Comparison of ENCODE assay signal across 9 cellular contexts in genomic region chr16:56576585-56577299, GRCh38. TPM values are rescaled to one million over a fixed set of nuclear protein-coding genes. Genes with fewer than 3 reads are reported as not detected.
DNase-seq lines count a peak whose midpoint lies in the region; ATAC-seq, FAIRE-seq and TF ChIP-seq lines count a peak whose summit lies in the region.
"Had no signal": no experiment of that assay in that cellular context is flagged by ENCODE, and none has a peak within 500 bp of the region (broad histone marks: within the 10 kb centered on the region; RNA-seq: fewer than 3 reads in every experiment).

No MANE protein-coding gene starts in this region.

- TF ChIP-seq CTCF in Peyer's patch (IDR thresholded peaks at IDR 0.05) (peak; percentile 46 to 94 (median 87)), foreskin fibroblast (IDR thresholded peaks at IDR 0.05; ENCODE audit: low read depth, low read length) (peak; percentile 81), pancreas (IDR thresholded peaks at IDR 0.05) (peak; percentile 70 to 82 (median 78)), type B pancreatic cell (conservative IDR thresholded peaks at IDR 0.05) (peak; percentile 69)

- H3K27me3 ChIP-seq in Peyer's patch (no peaks in the 10 kb centered on the region), pancreas (no peaks in the 10 kb centered on the region)

- peaks cover 11% of the 10 kb centered on the region for H3K27me3 Mint-ChIP-seq in type B pancreatic cell

- no peaks in the 10 kb centered on the region for H3K36me3 Mint-ChIP-seq in type B pancreatic cell

- no peaks in the 10 kb centered on the region for H3K4me1 Mint-ChIP-seq in type B pancreatic cell (ENCODE audit: unreplicated experiment)

- H3K4me3 Mint-ChIP-seq in type B pancreatic cell: no peak overlapping the region

- no peaks in the 10 kb centered on the region for H3K9me3 ChIP-seq in Peyer's patch
- H3K9me3 ChIP-seq in pancreas: no peaks in the 10 kb centered on the region

- no peak for FAIRE-seq in pancreas (lab: Jason Lieb, UNC)

- DNase-seq in AG08395 (ENCODE audit: low spot score): peak; percentile 63
- peak; percentile 66 to 90 (median 89) for DNase-seq in Peyer's patch
- peak; percentile 68 to 79 for DNase-seq in activated T-helper 1 cell treated with anti-CD3 and anti-CD28 coated beads, Interleukin-2, amount 50 U/mL, for 16 hours (ENCODE audit: low read depth in 1 of 2, low spot score in 1 of 2)
- peak; percentile 31 to 77 for DNase-seq in foreskin fibroblast
- peak; percentile 85 to 92 (median 90) for DNase-seq in pancreas
- no peak for DNase-seq in type B pancreatic cell (ENCODE audit: extremely low spot score, unreplicated experiment)

- H3K4me1 ChIP-seq in Peyer's patch: no peaks in the 10 kb centered on the region
- H3K4me1 ChIP-seq in pancreas: no peaks in the 10 kb centered on the region

- H3K27ac Mint-ChIP-seq in type B pancreatic cell: peak overlapping the region; percentile 48

- WGBS in pancreas, 2 donors: 34 to 41% methylated on average over 8 of the region's 8 CpGs

- H3K9me3 Mint-ChIP-seq in type B pancreatic cell: no peaks in the 10 kb centered on the region

- no peak overlapping the region for H3K4me3 ChIP-seq in Peyer's patch
- H3K4me3 ChIP-seq in foreskin fibroblast (ENCODE audit: low read depth in 1 of 2, low read length in 2 of 2): no peak overlapping the region
- H3K4me3 ChIP-seq in pancreas: no peak overlapping the region

- TF ChIP-seq POLR2A in Peyer's patch (IDR thresholded peaks at IDR 0.05): no peak

- ATAC-seq in GM19023 (IDR thresholded peaks at IDR 0.05; ENCODE audit: unreplicated experiment) (peak; percentile 88), HG03457 (IDR thresholded peaks at IDR 0.05; ENCODE audit: unreplicated experiment) (peak; percentile 76), pancreas (peak; percentile 100)

- H3K36me3 ChIP-seq in Peyer's patch (no peaks in the 10 kb centered on the region), pancreas (no peaks in the 10 kb centered on the region)

- H3K27ac ChIP-seq in Peyer's patch (no peak overlapping the region), pancreas (no peak overlapping the region)

- intact Hi-C loops in pancreas (cut with DNase I): no loop called here

RNA-seq across cellular contexts. Expression of gene MT4, which starts 11.9 kb away (rescaled TPM):
- total RNA-seq in Peyer's patch (not detected), pancreas (not detected), type B pancreatic cell (ENCODE audit: low replicate concordance) (not detected in 2 replicates)
- not detected for polyA plus RNA-seq in pancreas
- total RNA-seq: temporal lobe had no signal

RNA-seq across cellular contexts. Expression of gene MT3, which starts 12.6 kb away (rescaled TPM):
- total RNA-seq in Peyer's patch (not detected), pancreas (under 1 TPM in 2 of 6 donors, not detected in 4; 0.41 to 0.43 TPM), type B pancreatic cell (ENCODE audit: low replicate concordance) (not detected in 2 replicates)
- polyA plus RNA-seq in pancreas: 1 to 10 TPM; 1.1 to 4.6 TPM

RNA-seq across cellular contexts. Expression of gene MT2A, which starts 31.6 kb away (rescaled TPM):
- total RNA-seq in Peyer's patch (1,000 to 10,000 TPM in 1 of 4 donors, 100 to 1,000 TPM in 1, 10 to 100 TPM in 2; 33.2 to 1,072 (median 216) TPM), pancreas (100 to 1,000 TPM in 3 of 6 donors, 10 to 100 TPM in 3; 71.0 to 389 (median 110) TPM), type B pancreatic cell (ENCODE audit: low replicate concordance) (18.2 and 21.4 TPM in 2 replicates)
- polyA plus RNA-seq in pancreas: 100 to 1,000 TPM; 254 to 495 TPM

RNA-seq across cellular contexts. Expression of gene MT1E, which starts 48.8 kb away (rescaled TPM):
- total RNA-seq in Peyer's patch: 1,000 to 10,000 TPM in 1 of 4 donors, 100 to 1,000 TPM in 1, 10 to 100 TPM in 2; 53.9 to 2,225 (median 195) TPM
- 100 to 1,000 TPM in 4 of 6 donors, 10 to 100 TPM in 2; 36.1 to 233 (median 158) TPM for total RNA-seq in pancreas
- 100 to 1,000 TPM; 293 to 646 TPM for polyA plus RNA-seq in pancreas
- total RNA-seq in type B pancreatic cell (ENCODE audit: low replicate concordance): 7.8 and 12.5 TPM in 2 replicates

RNA-seq across cellular contexts. Expression of gene MT1M, which starts 55.7 kb away (rescaled TPM):
- 100 to 1,000 TPM in 1 of 4 donors, 10 to 100 TPM in 1, 1 to 10 TPM in 2; 3.5 to 252 (median 11.3) TPM for total RNA-seq in Peyer's patch
- 10 to 100 TPM in 4 of 6 donors, 1 to 10 TPM in 2; 8.3 to 28.8 (median 11.9) TPM for total RNA-seq in pancreas
- 10 to 100 TPM; 29.7 to 34.6 TPM for polyA plus RNA-seq in pancreas
- total RNA-seq in type B pancreatic cell (ENCODE audit: low replicate concordance): not detected in 2 replicates
